25 cellular contexts compared by ENCODE assay signal in genomic region chr11:117849781-117850414, GRCh38. TPM values are rescaled to one million over a fixed set of nuclear protein-coding genes. Genes with fewer than 3 reads are reported as not detected.
A peak's percentile ranks its signal among the peaks of the same experiment; 100 is the strongest.
DNase-seq lines count a peak whose midpoint lies in the region; ATAC-seq, FAIRE-seq and TF ChIP-seq lines count a peak whose summit lies in the region.
"Had no signal": no experiment of that assay in that cellular context is flagged by ENCODE, and none has a peak within 500 bp of the region (broad histone marks: within the 10 kb centered on the region; RNA-seq: fewer than 3 reads in every experiment).

No MANE protein-coding gene starts in this region.

- H3K9me3 Mint-ChIP-seq in H9, result peaks cover 6 to 10% of the 10 kb centered on the region in 2 experiments

- H2BK15ac ChIP-seq in H9 (ENCODE audit: low read depth, low read length), result no peak overlapping the region

- H3K18ac ChIP-seq in H9 (ENCODE audit: insufficient read length, low read depth, low read length), result no peak overlapping the region

- no peaks in the 10 kb centered on the region for H3F3A ChIP-seq in smooth muscle cell (ENCODE audit: low read depth)

- no peaks in the 10 kb centered on the region; the same call in 1 of the 2 replicates for H3K79me2 ChIP-seq in H9 (ENCODE audit: insufficient read depth, low read length)
- no peaks in the 10 kb centered on the region for H3K79me2 ChIP-seq in K562 (ENCODE audit: control insufficient read depth, insufficient read depth, low read length)
- H3K79me2 ChIP-seq in smooth muscle cell (ENCODE audit: low read depth), result no peaks in the 10 kb centered on the region

- H3K56ac ChIP-seq in H9 (ENCODE audit: insufficient read length, low read depth, low read length), result no peak overlapping the region

- H2BK20ac ChIP-seq in H9 (ENCODE audit: low read depth, low read length, poor library complexity, severe bottlenecking), result no peak overlapping the region

- H4K20me1 ChIP-seq in H9 (ENCODE audit: control insufficient read depth, insufficient read depth, insufficient read length) (no peaks in the 10 kb centered on the region), K562 (replicated peaks; ENCODE audit: control insufficient read depth, insufficient read depth, low read length) (no peaks in the 10 kb centered on the region), smooth muscle cell (ENCODE audit: low read depth) (no peaks in the 10 kb centered on the region)

- H2AFZ ChIP-seq in H9 (ENCODE audit: low read length) (no peak overlapping the region), K562 (ENCODE audit: low read depth, low read length) (no peak overlapping the region), smooth muscle cell (ENCODE audit: low read depth) (no peak overlapping the region)
- H2AFZ ChIP-seq: GM23248 had no signal

- no peak overlapping the region for H3K4ac ChIP-seq in H9 (ENCODE audit: low read depth, low read length)

- no peak for TF ChIP-seq EP300 in K562 (IDR thresholded peaks at IDR 0.05; ENCODE audit: low read length)

- DNase-seq in H9 (peak; percentile 8), K562 (ENCODE audit: extremely low read depth in 1 of 4, low spot score in 3 of 4) (no peak), mesenteric fat pad (ENCODE audit: low spot score) (peak; percentile 24), smooth muscle cell (lab: John Stamatoyannopoulos, UW; ENCODE audit: unreplicated experiment) (no peak), WERI-Rb-1 (no peak), HCEC 1CT (no peak), HEK293T (ENCODE audit: extremely low spot score) (no peak), GM13977 (ENCODE audit: low spot score) (no peak)
- DNase-seq: AML-193; COR-L47; DMS 273 treated with DMSO at 0.1 percent for 48 hours; GM23248; KG1; MV-4-11; NCI-H1694 treated with DMSO at 0.1 percent for 48 hours; NCI-H510A; NCI-H748 treated with DMSO at 0.1 percent for 48 hours; NK-92 treated with Interleukin-12 subunit alpha and Interleukin-12 subunit beta, amount 100 ng/mL, for 24 hours; Right ventricle myocardium superior had no signal

- H3K9me1 ChIP-seq in K562 (ENCODE audit: control insufficient read depth, insufficient read depth, low read length), result no peaks in the 10 kb centered on the region

- no peak overlapping the region for H4K8ac ChIP-seq in H9 (replicated peaks; ENCODE audit: insufficient read length, low read depth, low read length)

- no peak overlapping the region for H3K14ac ChIP-seq in H9 (ENCODE audit: insufficient read depth, low read length)

- H2AK5ac ChIP-seq in H9 (ENCODE audit: insufficient read length, low read length), result no peak overlapping the region

- no peak overlapping the region for H3K27ac ChIP-seq in H9 (ENCODE audit: insufficient read length, low read depth, low read length)
- no peak overlapping the region for H3K27ac ChIP-seq in K562 (ENCODE audit: extremely low read depth, low read depth, low read length)
- peak overlapping the region; percentile 44 for H3K27ac ChIP-seq in smooth muscle cell (ENCODE audit: low read depth)
- H3K27ac ChIP-seq in WERI-Rb-1, result no peak overlapping the region
- H3K27ac ChIP-seq: GM23248, SK-N-MC had no signal

- no peak for FAIRE-seq in K562 (lab: Jason Lieb, UNC)
- FAIRE-seq: G401.6, GM19239, HepG2, RCC 7860 had no signal

- POLR2A ChIA-PET in K562 (lab: Yijun Ruan, JAX), result no interaction called here
- POLR2A ChIA-PET in HEK293T (lab: Yijun Ruan, JAX), result no interaction called here

- H4K5ac ChIP-seq in H9 (ENCODE audit: insufficient read length, low read depth, low read length), result no peak overlapping the region

- no peak for TF ChIP-seq POLR2A in K562 (conservative IDR thresholded peaks at IDR 0.05)

- H3K4me3 ChIP-seq in K562, result no peak overlapping the region
- H3K4me3 ChIP-seq in smooth muscle cell, result no peak overlapping the region
- H3K4me3 ChIP-seq in WERI-Rb-1 (ENCODE audit: low read depth, low read length), result no peak overlapping the region
- H3K4me3 ChIP-seq: GM23248, SK-N-MC had no signal

- H3K27ac Mint-ChIP-seq in H9, result no peak overlapping the region; a peak in 1 of 7 replicates

- no peak for TF ChIP-seq RAD21 in K562 (CRISPR knock-in tag; conservative IDR thresholded peaks at IDR 0.05 in 1 of 2, IDR thresholded peaks at IDR 0.05 in 1 of 2)

- TF ChIP-seq CTCF in H9 (conservative IDR thresholded peaks at IDR 0.05), result no peak
- TF ChIP-seq CTCF in K562 (IDR thresholded peaks at IDR 0.05 in 2 of 3, conservative IDR thresholded peaks at IDR 0.05 in 1 of 3; ENCODE audit: insufficient read depth in 2 of 3, low read depth in 1 of 3, low read length in 3 of 3), result no peak
- no peak for TF ChIP-seq CTCF in smooth muscle cell (IDR thresholded peaks at IDR 0.05; ENCODE audit: borderline replicate concordance, insufficient read depth, poor library complexity, severe bottlenecking)
- TF ChIP-seq CTCF in WERI-Rb-1 (IDR thresholded peaks at IDR 0.05; ENCODE audit: low read depth, low read length), result no peak
- TF ChIP-seq CTCF in GM13977 (IDR thresholded peaks at IDR 0.05; ENCODE audit: extremely low read depth, insufficient read depth, missing control alignments), result no peak

- H3K9me3 ChIP-seq in H9 (ENCODE audit: control insufficient read depth, low read depth, low read length) (no peaks in the 10 kb centered on the region), K562 (replicated peaks; ENCODE audit: control insufficient read depth, insufficient read depth, low read depth, low read length) (peaks cover 3% of the 10 kb centered on the region; the same call in 1 of the 2 replicates), smooth muscle cell (replicated peaks; ENCODE audit: low read depth) (no peaks in the 10 kb centered on the region), WERI-Rb-1 (ENCODE audit: severe bottlenecking) (peaks cover 9% of the 10 kb centered on the region)

- no peaks in the 10 kb centered on the region for H3K79me1 ChIP-seq in H9 (ENCODE audit: insufficient read depth, low read depth, low read length, poor library complexity, severe bottlenecking)

- H3K4me2 ChIP-seq in H9 (ENCODE audit: insufficient read depth, insufficient read length, low read length) (no peak overlapping the region), K562 (ENCODE audit: insufficient read depth, low read length) (no peak overlapping the region), smooth muscle cell (peak overlapping the region; percentile 24)

- H3K27me3 Mint-ChIP-seq in H9 (ENCODE audit: low read depth), result peaks cover 2% of the 10 kb centered on the region

- H3K36me3 Mint-ChIP-seq in H9 (ENCODE audit: insufficient read depth in 1 of 3, low read depth in 3 of 3), result peaks cover 0 to 22% (median 17%) of the 10 kb centered on the region in 3 experiments; a peak in 6 of 7 replicates

- H3K36me3 ChIP-seq in K562 (ENCODE audit: control insufficient read depth, insufficient read depth, low read length), result no peaks in the 10 kb centered on the region
- peaks cover 5% of the 10 kb centered on the region for H3K36me3 ChIP-seq in smooth muscle cell (ENCODE audit: low read depth)
- peaks cover 5% of the 10 kb centered on the region; the same call in 1 of the 2 replicates for H3K36me3 ChIP-seq in WERI-Rb-1

- no peak for ATAC-seq in K562
- ATAC-seq: HepG2 had no signal

- H2BK12ac ChIP-seq in H9 (ENCODE audit: insufficient read length, low read depth, low read length), result no peak overlapping the region

- H3K27me3 ChIP-seq in H9 (ENCODE audit: insufficient read depth, low read length) (no peaks in the 10 kb centered on the region), K562 (ENCODE audit: control insufficient read depth in 2 of 2, insufficient read depth in 2 of 2, low read length in 2 of 2) (peaks cover 0 to 11% of the 10 kb centered on the region in 2 experiments; a peak in 3 of 5 replicates), smooth muscle cell (ENCODE audit: low read depth) (no peaks in the 10 kb centered on the region), WERI-Rb-1 (ENCODE audit: insufficient read depth, low read depth, severe bottlenecking) (no peaks in the 10 kb centered on the region)

- H3K4me1 Mint-ChIP-seq in H9, result peaks cover 10 to 15% of the 10 kb centered on the region in 2 experiments

- H3T11ph ChIP-seq in H9 (ENCODE audit: low read length), result no peak overlapping the region

- H3K4me3 Mint-ChIP-seq in H9, result no peak overlapping the region

- in situ Hi-C loops in K562 (cut with MboI) (loop anchor here (10.0 kb wide), 1 partner anchor 95 kb away; no protein-coding TSS in a partner anchor), GM13977 (cut with MboI; ENCODE audit: low pct_unique_long_range_greater_than_20kb, low sequenced_read_pairs, unreplicated experiment) (loop anchor here (10.0 kb wide), 2 partner anchors 95 to 205 kb away; no protein-coding TSS in a partner anchor)

- intact Hi-C loops in K562 (cut with micrococcal nuclease), result no loop called here

- H3K23ac ChIP-seq in H9 (ENCODE audit: insufficient read length, low read depth, low read length), result no peak overlapping the region

- no peaks in the 10 kb centered on the region for H3K23me2 ChIP-seq in H9 (ENCODE audit: insufficient read length, low read depth, low read length, poor library complexity, severe bottlenecking)

- H3K9ac ChIP-seq in H9 (ENCODE audit: extremely low read depth, insufficient read length, low read length), result no peak overlapping the region
- H3K9ac ChIP-seq in K562 (ENCODE audit: insufficient read depth in 1 of 2, low read depth in 2 of 2, low read length in 2 of 2), result no peak overlapping the region
- no peak overlapping the region for H3K9ac ChIP-seq in smooth muscle cell (ENCODE audit: low read depth)
- H3K9ac ChIP-seq: GM23248 had no signal

- peaks cover 2% of the 10 kb centered on the region; the same call in 1 of the 2 replicates for H3K4me1 ChIP-seq in H9 (ENCODE audit: insufficient read depth, low read length)
- H3K4me1 ChIP-seq in K562 (replicated peaks in 1 of 2; ENCODE audit: control insufficient read depth in 2 of 2, insufficient read depth in 2 of 2, low read length in 2 of 2), result no peaks in the 10 kb centered on the region
- peaks cover 13% of the 10 kb centered on the region for H3K4me1 ChIP-seq in smooth muscle cell (ENCODE audit: low read depth)

- no peak overlapping the region for H2BK5ac ChIP-seq in H9 (ENCODE audit: insufficient read length, low read length)

- BruUV-seq in K562 (replicated peaks; lab: Mats Ljungman, UMichigan), result no TSS peak

- no peak overlapping the region for H2BK120ac ChIP-seq in H9 (ENCODE audit: low read depth, low read length, poor library complexity, severe bottlenecking)

- no peak overlapping the region for H4K91ac ChIP-seq in H9 (ENCODE audit: insufficient read length, low read depth, low read length)

- CTCF ChIA-PET in K562 (lab: Yijun Ruan, JAX; ENCODE audit: low intra/inter-chr PET ratio) (no interaction called here), HEK293T (lab: Yijun Ruan, JAX) (interaction anchor here (1.5 kb wide), 1 partner anchor 97 kb away, joined by 5 read pairs; no protein-coding TSS in a partner anchor)

- no CpG with 5 or more reads among the region's 6 CpGs for WGBS in H9 (ENCODE audit: extremely low coverage, insufficient read length, low lambda C conversion rate)
- 4% methylated on average over 6 of the region's 6 CpGs for WGBS in K562 (ENCODE audit: insufficient coverage, low coverage, missing lambda C conversion rate)
- 76% methylated on average over 6 of the region's 6 CpGs for WGBS in smooth muscle cell (ENCODE audit: low lambda C conversion rate)

RNA-seq across cellular contexts. Expression of gene FXYD2, which starts 25.4 kb away (rescaled TPM):
- 0.70 and 0.79 TPM in 2 replicates for total RNA-seq in H9 (2021)
- not detected in 2 replicates for total RNA-seq in K562 (2011; cell fraction: chromatin; rRNA removed; ENCODE audit: low replicate concordance)
- not detected in 2 replicates for total RNA-seq in K562 (2011; cell fraction: nucleolus; rRNA removed)
- not detected in 2 replicates for total RNA-seq in K562 (2011; cell fraction: nucleoplasm; rRNA removed)
- total RNA-seq in K562 (2014; rRNA removed), result not detected in 2 replicates
- total RNA-seq in K562 (2014; rRNA removed; fragmentation: Illumina TruSeq; extraction: Trizol), result not detected in 2 replicates
- total RNA-seq in K562 (2015; rRNA removed; fragmentation: Illumina TruSeq; extraction: Trizol), result not detected in 2 replicates
- total RNA-seq in K562 (2021), result 0.29 TPM in 1 of 2 replicates, not detected in the other
- not detected in 2 replicates for polyA plus RNA-seq in K562 (2011; rRNA removed)
- polyA plus RNA-seq in K562 (2011; cell fraction: cytosol; rRNA removed), result not detected in 2 replicates
- not detected in 2 replicates for polyA plus RNA-seq in K562 (2011; cell fraction: nucleus; rRNA removed)
- polyA plus RNA-seq in K562 (2012), result not detected in 2 replicates
- not detected in 2 replicates for polyA plus RNA-seq in K562 (2014; fragmentation: Illumina TruSeq; extraction: Trizol)
- polyA plus RNA-seq in K562 (2014; fragmentation: Nextera tagmentation; extraction: Ambion mirVana), result not detected
- not detected in 2 replicates for polyA plus RNA-seq in K562 (2014; rRNA removed)
- polyA minus RNA-seq in K562 (2011; rRNA and poly(A)+ RNA removed), result not detected in 2 replicates
- not detected in 2 replicates for polyA minus RNA-seq in K562 (2011; cell fraction: cytosol; rRNA and poly(A)+ RNA removed)
- not detected in 2 replicates for polyA minus RNA-seq in K562 (2011; cell fraction: nucleus; rRNA and poly(A)+ RNA removed)
- total RNA-seq in mesenteric fat pad, result 3.2 TPM
- 0.40 TPM in 1 of 2 replicates, not detected in the other for total RNA-seq in smooth muscle cell
- polyA plus RNA-seq in smooth muscle cell, result 1.00 and 2.3 TPM in 2 replicates
- total RNA-seq: GM23248, OCI-LY7 had no signal
- polyA plus RNA-seq: GM23248 had no signal

RNA-seq across cellular contexts. Expression of gene FXYD6, which starts 26.6 kb away (rescaled TPM):
- total RNA-seq in H9 (2021) (16.3 and 18.3 TPM in 2 replicates), K562 (2014; rRNA removed) (not detected in 2 replicates), K562 (2014; rRNA removed; fragmentation: Illumina TruSeq; extraction: Trizol) (not detected in 2 replicates), K562 (2015; rRNA removed; fragmentation: Illumina TruSeq; extraction: Trizol) (not detected in 2 replicates), K562 (2021) (0.27 and 0.35 TPM in 2 replicates), mesenteric fat pad (21.5 TPM), smooth muscle cell (24.6 and 27.7 TPM in 2 replicates)
- total RNA-seq in K562 (2011; cell fraction: chromatin; rRNA removed; ENCODE audit: low replicate concordance), result not detected in 2 replicates
- total RNA-seq in K562 (2011; cell fraction: nucleolus; rRNA removed), result not detected in 2 replicates
- total RNA-seq in K562 (2011; cell fraction: nucleoplasm; rRNA removed), result not detected in 2 replicates
- polyA plus RNA-seq in K562 (2011; rRNA removed) (not detected in 2 replicates), K562 (2014; fragmentation: Illumina TruSeq; extraction: Trizol) (not detected in 2 replicates), K562 (2014; fragmentation: Nextera tagmentation; extraction: Ambion mirVana) (not detected), K562 (2014; rRNA removed) (0.07 TPM in 1 of 2 replicates, not detected in the other), smooth muscle cell (50.1 and 84.5 TPM in 2 replicates)
- polyA plus RNA-seq in K562 (2011; cell fraction: cytosol; rRNA removed), result 0.06 TPM in 1 of 2 replicates, not detected in the other
- polyA plus RNA-seq in K562 (2011; cell fraction: nucleus; rRNA removed), result 0.11 TPM in 1 of 2 replicates, not detected in the other
- polyA plus RNA-seq in K562 (2012), result 0.07 and 0.14 TPM in 2 replicates
- polyA minus RNA-seq in K562 (2011; rRNA and poly(A)+ RNA removed), result 0.18 TPM in 1 of 2 replicates, not detected in the other
- not detected in 2 replicates for polyA minus RNA-seq in K562 (2011; cell fraction: cytosol; rRNA and poly(A)+ RNA removed)
- polyA minus RNA-seq in K562 (2011; cell fraction: nucleus; rRNA and poly(A)+ RNA removed), result not detected in 2 replicates
- total RNA-seq: GM23248, HepG2, OCI-LY7 had no signal
- polyA plus RNA-seq: GM23248, HepG2 had no signal

RNA-seq across cellular contexts. Expression of gene DSCAML1, which starts 52.9 kb away (rescaled TPM):
- total RNA-seq in H9 (2021) (0.15 and 0.42 TPM in 2 replicates), K562 (2014; rRNA removed) (not detected in 2 replicates), K562 (2014; rRNA removed; fragmentation: Illumina TruSeq; extraction: Trizol) (not detected in 2 replicates), K562 (2015; rRNA removed; fragmentation: Illumina TruSeq; extraction: Trizol) (not detected in 2 replicates), K562 (2021) (not detected in 2 replicates), mesenteric fat pad (0.45 TPM), smooth muscle cell (0.04 and 0.22 TPM in 2 replicates)
- total RNA-seq in K562 (2011; cell fraction: chromatin; rRNA removed; ENCODE audit: low replicate concordance), result not detected in 2 replicates
- total RNA-seq in K562 (2011; cell fraction: nucleolus; rRNA removed), result not detected in 2 replicates
- not detected in 2 replicates for total RNA-seq in K562 (2011; cell fraction: nucleoplasm; rRNA removed)
- polyA plus RNA-seq in K562 (2011; rRNA removed) (not detected in 2 replicates), K562 (2014; fragmentation: Illumina TruSeq; extraction: Trizol) (not detected in 2 replicates), K562 (2014; fragmentation: Nextera tagmentation; extraction: Ambion mirVana) (not detected), K562 (2014; rRNA removed) (not detected in 2 replicates), smooth muscle cell (0.37 TPM in 1 of 2 replicates, not detected in the other)
- not detected in 2 replicates for polyA plus RNA-seq in K562 (2011; cell fraction: cytosol; rRNA removed)
- not detected in 2 replicates for polyA plus RNA-seq in K562 (2011; cell fraction: nucleus; rRNA removed)
- polyA plus RNA-seq in K562 (2012), result not detected in 2 replicates
- not detected in 2 replicates for polyA minus RNA-seq in K562 (2011; rRNA and poly(A)+ RNA removed)
- polyA minus RNA-seq in K562 (2011; cell fraction: cytosol; rRNA and poly(A)+ RNA removed), result not detected in 2 replicates
- not detected in 2 replicates for polyA minus RNA-seq in K562 (2011; cell fraction: nucleus; rRNA and poly(A)+ RNA removed)
- total RNA-seq: GM23248, OCI-LY7 had no signal
- polyA plus RNA-seq: GM23248 had no signal

Comparison
In these comparisons a context has a peak if more than half of its experiments do, and no peak if none do; other contexts are left out.
1. DNase-seq: peak in H9 (single experiment) and mesenteric fat pad (single experiment); none in K562 (0 of 4), smooth muscle cell (single experiment), WERI-Rb-1 (single experiment), HCEC 1CT (single experiment), HEK293T (single experiment) and GM13977 (single experiment).
2. RNA of gene FXYD6, which starts 26.6 kb away (total RNA-seq): 24.6 to 27.7 TPM in smooth muscle cell, 21.5 TPM in mesenteric fat pad (single experiment) and 16.3 to 18.3 TPM in H9; 0.27 to 0.35 TPM in K562; every median in the first group is over 10 times any median in the second.